ENCODE assay signal across 20 cellular contexts in the genomic region with DNA sequence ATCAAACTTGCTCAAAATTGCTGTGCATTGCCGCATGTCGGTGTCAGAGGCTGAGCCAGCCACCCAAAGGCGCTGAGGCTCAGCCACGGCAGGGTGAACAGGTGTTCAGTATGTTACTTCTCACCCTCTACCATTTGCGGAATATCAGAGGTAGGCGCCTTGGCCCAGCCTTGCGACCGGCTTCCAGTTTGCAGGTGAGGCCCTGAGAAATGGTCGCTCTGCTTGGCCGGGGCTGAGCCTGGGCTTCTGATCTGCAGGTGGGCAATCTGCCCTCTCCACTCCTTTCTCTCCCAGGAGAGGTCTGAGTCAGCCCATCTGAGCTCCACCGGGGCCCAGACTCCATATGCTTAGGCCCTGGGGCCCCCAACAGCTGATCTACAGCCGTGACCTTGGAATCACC.
"Had no signal": no experiment of that assay in that cellular context is flagged by ENCODE, and none has a peak within 500 bp of the region (broad histone marks: within the 10 kb centered on the region; RNA-seq: fewer than 3 reads in every experiment).

No MANE protein-coding gene starts in this region.

- H3K9ac ChIP-seq: neural progenitor cell had no signal

- H2AFZ ChIP-seq: neural progenitor cell had no signal

- H3K27me3 ChIP-seq: neural progenitor cell, ovary, spleen, tibial nerve, vagina had no signal

- DNase-seq: hippocampal formation; left colon; left lung; lower lobe of right lung; mammary epithelial cell; mesenchymal stem cell; naive thymus-derived CD8-positive, alpha-beta T cell; ovary; retina; right cardiac atrium; small intestine; spleen; stimulated activated CD4-positive, alpha-beta T cell treated with anti-CD3 and anti-CD28 coated beads, Interleukin-4, amount 100 ng/mL, for 24 hours; stimulated activated naive CD4-positive, alpha-beta T cell treated with Interleukin-2 at 50 U/mL for 16 hours; stimulated activated naive CD8-positive, alpha-beta T cell treated with anti-CD3 and anti-CD28 coated beads, Interleukin-15, amount 100 ng/mL, for 72 hours; substantia nigra had no signal

- H3K36me3 ChIP-seq: left lung, lower lobe of right lung, neural progenitor cell, ovary, prostate gland, spleen, tibial nerve, vagina had no signal

- H3K4me1 ChIP-seq: left lung, lower lobe of right lung, prostate gland, spleen, tibial nerve, vagina had no signal

- H3K27ac ChIP-seq: left lung, lower lobe of right lung, neural progenitor cell, ovary, prostate gland, spleen, tibial nerve, vagina had no signal

- H3K4me3 ChIP-seq: left lung, lower lobe of right lung, neural progenitor cell, ovary, prostate gland, spleen, tibial nerve, vagina had no signal

- H3K9me3 ChIP-seq: lower lobe of right lung, ovary, prostate gland, vagina had no signal

- H3K4me2 ChIP-seq: neural progenitor cell had no signal
